8 cellular contexts compared by ENCODE assay signal in genomic region chr11:119057000-119057769, GRCh38. TPM values are rescaled to one million over a fixed set of nuclear protein-coding genes. Genes with fewer than 3 reads are reported as not detected.
DNase-seq lines count a peak whose midpoint lies in the region; ATAC-seq and TF ChIP-seq lines count a peak whose summit lies in the region.

A gene with protein sequence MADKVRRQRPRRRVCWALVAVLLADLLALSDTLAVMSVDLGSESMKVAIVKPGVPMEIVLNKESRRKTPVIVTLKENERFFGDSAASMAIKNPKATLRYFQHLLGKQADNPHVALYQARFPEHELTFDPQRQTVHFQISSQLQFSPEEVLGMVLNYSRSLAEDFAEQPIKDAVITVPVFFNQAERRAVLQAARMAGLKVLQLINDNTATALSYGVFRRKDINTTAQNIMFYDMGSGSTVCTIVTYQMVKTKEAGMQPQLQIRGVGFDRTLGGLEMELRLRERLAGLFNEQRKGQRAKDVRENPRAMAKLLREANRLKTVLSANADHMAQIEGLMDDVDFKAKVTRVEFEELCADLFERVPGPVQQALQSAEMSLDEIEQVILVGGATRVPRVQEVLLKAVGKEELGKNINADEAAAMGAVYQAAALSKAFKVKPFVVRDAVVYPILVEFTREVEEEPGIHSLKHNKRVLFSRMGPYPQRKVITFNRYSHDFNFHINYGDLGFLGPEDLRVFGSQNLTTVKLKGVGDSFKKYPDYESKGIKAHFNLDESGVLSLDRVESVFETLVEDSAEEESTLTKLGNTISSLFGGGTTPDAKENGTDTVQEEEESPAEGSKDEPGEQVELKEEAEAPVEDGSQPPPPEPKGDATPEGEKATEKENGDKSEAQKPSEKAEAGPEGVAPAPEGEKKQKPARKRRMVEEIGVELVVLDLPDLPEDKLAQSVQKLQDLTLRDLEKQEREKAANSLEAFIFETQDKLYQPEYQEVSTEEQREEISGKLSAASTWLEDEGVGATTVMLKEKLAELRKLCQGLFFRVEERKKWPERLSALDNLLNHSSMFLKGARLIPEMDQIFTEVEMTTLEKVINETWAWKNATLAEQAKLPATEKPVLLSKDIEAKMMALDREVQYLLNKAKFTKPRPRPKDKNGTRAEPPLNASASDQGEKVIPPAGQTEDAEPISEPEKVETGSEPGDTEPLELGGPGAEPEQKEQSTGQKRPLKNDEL (minus strand): TSS chr11:119057205. CDS start chr11:119056160, 1,045 bp downstream.

- peak; percentile 99 for DNase-seq in GM19240 (ENCODE audit: insufficient read length, low spot score)
- DNase-seq in NCI-H526 (lab: John Stamatoyannopoulos, UW) = peak; percentile 98 to 100
- DNase-seq in activated CD4-positive, alpha-beta T cell treated with anti-CD3 and anti-CD28 coated beads, Interleukin-2, amount 10 ng/mL, durations not matched to agents 24 days and 14 days = peak; percentile 99
- peak; percentile 98 for DNase-seq in coronary artery (ENCODE audit: low spot score)
- DNase-seq in left kidney (ENCODE audit: low read depth, low spot score) = peak; percentile 99
- DNase-seq in stimulated activated CD4-positive, alpha-beta T cell treated with anti-CD3 and anti-CD28 coated beads, Interleukin-2, amount 100 ng/mL, for 24 hours = peak; percentile 99

- H3K27ac ChIP-seq in BLaER1 (peak within 1 kb of the TSS; percentile 96), coronary artery (peak within 1 kb of the TSS; percentile 81 to 95)

- H3K9ac ChIP-seq in BLaER1 = peak within 1 kb of the TSS; percentile 98

- no peaks in the 10 kb centered on the region for H3K9me3 ChIP-seq in BLaER1

- peaks cover 20% of the 10 kb centered on the region for H3K4me1 ChIP-seq in BLaER1

- H3K36me3 Mint-ChIP-seq in activated CD4-positive, alpha-beta T cell treated with anti-CD3 and anti-CD28 coated beads, Interleukin-2, amount 10 ng/mL, durations not matched to agents 24 days and 14 days (ENCODE audit: low read depth) = peaks cover 40% of the 10 kb centered on the region

- H4K20me1 ChIP-seq in BLaER1 = peaks cover 31% of the 10 kb centered on the region; the same call in 1 of the 2 replicates

- peak; percentile 89 for ATAC-seq in HG03460 (IDR thresholded peaks at IDR 0.05; ENCODE audit: unreplicated experiment)

- H3K4me3 Mint-ChIP-seq in activated CD4-positive, alpha-beta T cell treated with anti-CD3 and anti-CD28 coated beads, Interleukin-2, amount 10 ng/mL, durations not matched to agents 24 days and 14 days = peak within 1 kb of the TSS; percentile 95

- no peaks in the 10 kb centered on the region for H3K9me3 Mint-ChIP-seq in activated CD4-positive, alpha-beta T cell treated with anti-CD3 and anti-CD28 coated beads, Interleukin-2, amount 10 ng/mL, durations not matched to agents 24 days and 14 days

- H3K27ac Mint-ChIP-seq in activated CD4-positive, alpha-beta T cell treated with anti-CD3 and anti-CD28 coated beads, Interleukin-2, amount 10 ng/mL, durations not matched to agents 24 days and 14 days = peak within 1 kb of the TSS; percentile 98

- H3K4me3 ChIP-seq in BLaER1 (peak within 1 kb of the TSS; percentile 97), coronary artery (peak within 1 kb of the TSS; percentile 98)

- peak within 1 kb of the TSS; percentile 92 for H3K4me2 ChIP-seq in BLaER1

- intact Hi-C loops in activated CD4-positive, alpha-beta T cell treated with anti-CD3 and anti-CD28 coated beads, Interleukin-2, amount 10 ng/mL, durations not matched to agents 24 days and 14 days (cut with micrococcal nuclease) = loop anchor here (1.0 to 5.0 kb wide), 8 partner anchors 10 to 64 kb away; partner anchors contain the start of genes CENATAC, DPAGT1, HINFP and HMBS

- TF ChIP-seq CTCF in coronary artery (IDR thresholded peaks at IDR 0.05) = no peak

- no peaks in the 10 kb centered on the region for H3K27me3 Mint-ChIP-seq in activated CD4-positive, alpha-beta T cell treated with anti-CD3 and anti-CD28 coated beads, Interleukin-2, amount 10 ng/mL, durations not matched to agents 24 days and 14 days

- peaks cover 36% of the 10 kb centered on the region for H3K4me1 Mint-ChIP-seq in activated CD4-positive, alpha-beta T cell treated with anti-CD3 and anti-CD28 coated beads, Interleukin-2, amount 10 ng/mL, durations not matched to agents 24 days and 14 days

- H3K27me3 ChIP-seq in BLaER1 = no peaks in the 10 kb centered on the region

- H3K36me3 ChIP-seq in BLaER1 = peaks cover 37% of the 10 kb centered on the region

RNA-seq across cellular contexts. Expression of the gene that starts here (rescaled TPM):
- 193 and 203 TPM in 2 replicates for total RNA-seq in activated CD4-positive, alpha-beta T cell treated with anti-CD3 and anti-CD28 coated beads, Interleukin-2, amount 10 ng/mL, durations not matched to agents 24 days and 14 days

Comparison
In these comparisons a context has a peak if more than half of its experiments do, and no peak if none do; other contexts are left out.
1. Peak in every context shown above with its lines: DNase-seq, ATAC-seq, H3K4me3 ChIP-seq and H3K27ac ChIP-seq.